ENCODE assay signal across 8 cellular contexts in the genomic region with DNA sequence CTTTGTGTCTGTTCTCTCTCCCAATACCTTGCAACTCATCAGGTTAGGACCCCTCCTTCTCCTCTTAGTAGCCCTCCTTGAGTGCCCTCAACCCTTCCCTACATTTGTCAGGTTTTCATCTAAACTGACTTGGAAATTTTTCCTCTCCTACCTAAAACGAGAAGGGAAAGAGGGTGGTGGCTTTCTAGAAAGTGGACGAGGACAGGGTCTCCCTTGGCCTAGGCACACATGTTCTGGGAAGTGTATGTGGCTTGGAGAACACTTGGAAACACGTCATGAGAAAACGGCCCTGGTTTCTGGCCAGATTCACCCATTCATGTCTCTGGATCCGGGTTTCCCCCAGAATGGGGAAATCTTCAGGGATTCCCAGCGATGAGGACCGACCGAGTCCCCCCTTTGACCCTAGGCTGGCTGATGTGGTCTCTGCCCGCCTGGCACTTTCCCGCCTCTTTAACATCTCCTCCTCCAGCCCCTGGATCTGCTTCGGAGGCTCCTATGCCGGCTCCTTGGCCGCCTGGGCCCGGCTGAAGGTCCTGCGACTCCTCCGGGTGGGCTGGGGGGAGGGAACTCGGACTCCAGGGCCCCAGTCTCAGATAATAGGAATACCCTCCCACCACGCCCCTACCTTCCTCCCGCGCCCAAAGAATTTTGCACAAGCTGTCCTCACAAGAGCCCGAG. TPM values are rescaled to one million over a fixed set of nuclear protein-coding genes. Genes with fewer than 3 reads are reported as not detected.
DNase-seq lines count a peak whose midpoint lies in the region; ATAC-seq, FAIRE-seq and TF ChIP-seq lines count a peak whose summit lies in the region.

No MANE protein-coding gene starts in this region.

- H3K36me3 ChIP-seq in heart right ventricle (no peaks in the 10 kb centered on the region), K562 (ENCODE audit: control insufficient read depth, insufficient read depth, low read length) (no peaks in the 10 kb centered on the region), mesenchymal stem cell (ENCODE audit: control insufficient read depth in 1 of 2, insufficient read depth in 2 of 2, low read depth in 1 of 2, low read length in 2 of 2) (no peaks in the 10 kb centered on the region), upper lobe of right lung (no peaks in the 10 kb centered on the region)

- BruUV-seq in K562 (replicated peaks; lab: Mats Ljungman, UMichigan) = TSS peak; percentile 88

- H3K79me2 ChIP-seq in K562 (ENCODE audit: control insufficient read depth, insufficient read depth, low read length) = no peaks in the 10 kb centered on the region

- no peaks in the 10 kb centered on the region for H4K20me1 ChIP-seq in K562 (replicated peaks; ENCODE audit: control insufficient read depth, insufficient read depth, low read length)

- CTCF ChIA-PET in K562 (lab: Yijun Ruan, JAX; ENCODE audit: low intra/inter-chr PET ratio) = no interaction called here

- TF ChIP-seq CTCF in heart right ventricle (IDR thresholded peaks at IDR 0.05) = no peak
- no peak for TF ChIP-seq CTCF in K562 (IDR thresholded peaks at IDR 0.05 in 2 of 3, conservative IDR thresholded peaks at IDR 0.05 in 1 of 3; ENCODE audit: insufficient read depth in 2 of 3, low read depth in 1 of 3, low read length in 3 of 3)
- TF ChIP-seq CTCF in upper lobe of right lung (IDR thresholded peaks at IDR 0.05) = no peak

- no peak overlapping the region for H3K27ac ChIP-seq in heart right ventricle
- peak overlapping the region; percentile 85 for H3K27ac ChIP-seq in K562 (ENCODE audit: extremely low read depth, low read depth, low read length)
- no peak overlapping the region for H3K27ac ChIP-seq in mesenchymal stem cell (ENCODE audit: low read length, poor library complexity, severe bottlenecking)
- H3K27ac ChIP-seq in upper lobe of right lung = peak overlapping the region; percentile 84

- DNase-seq in heart right ventricle = no peak
- no peak for DNase-seq in Right ventricle myocardium inferior (ENCODE audit: missing footprints)
- peak in 1 of 4 experiments; percentile 36 for DNase-seq in K562 (ENCODE audit: extremely low read depth in 1 of 4, low spot score in 3 of 4)
- no peak for DNase-seq in mesenchymal stem cell
- no peak for DNase-seq in upper lobe of right lung
- no peak for DNase-seq in SW 1271 (lab: John Stamatoyannopoulos, UW)
- DNase-seq in RCC 7860 (ENCODE audit: low spot score) = no peak

- H2AFZ ChIP-seq in K562 (ENCODE audit: low read depth, low read length) (peak overlapping the region; percentile 99), mesenchymal stem cell (ENCODE audit: low read depth, low read length) (no peak overlapping the region)

- no peak for TF ChIP-seq RAD21 in K562 (CRISPR knock-in tag; conservative IDR thresholded peaks at IDR 0.05 in 1 of 2, IDR thresholded peaks at IDR 0.05 in 1 of 2)

- H2AK5ac ChIP-seq in mesenchymal stem cell (ENCODE audit: low read length, severe bottlenecking) = no peak overlapping the region

- peak overlapping the region; percentile 82 to 93 for H3K9ac ChIP-seq in K562 (ENCODE audit: insufficient read depth in 1 of 2, low read depth in 2 of 2, low read length in 2 of 2)
- no peak overlapping the region for H3K9ac ChIP-seq in mesenchymal stem cell (ENCODE audit: low read length)

- TF ChIP-seq POLR2A in K562 (conservative IDR thresholded peaks at IDR 0.05) = no peak

- TF ChIP-seq EP300 in K562 (IDR thresholded peaks at IDR 0.05; ENCODE audit: low read length) = no peak

- POLR2A ChIA-PET in K562 (lab: Yijun Ruan, JAX) = interaction anchor here (0.6 to 2.5 kb wide), 6 partner anchors 13 to 1229 kb away, joined by 3 to 21 read pairs (median 6); a partner anchor contains a TSS

- in situ Hi-C loops in K562 (cut with MboI) = no loop called here

- H3K27me3 ChIP-seq in heart right ventricle (peaks cover 17 to 100% (median 99%) of the 10 kb centered on the region in 7 donors), K562 (ENCODE audit: control insufficient read depth in 2 of 2, insufficient read depth in 2 of 2, low read length in 2 of 2) (no peaks in the 10 kb centered on the region), mesenchymal stem cell (ENCODE audit: control insufficient read depth in 1 of 2, insufficient read depth in 1 of 2, low read length in 2 of 2) (peaks cover 80 to 89% of the 10 kb centered on the region in 2 experiments), upper lobe of right lung (peaks cover 54% of the 10 kb centered on the region)

- peak overlapping the region; percentile 94 for H3K4me2 ChIP-seq in K562 (ENCODE audit: insufficient read depth, low read length)
- H3K4me2 ChIP-seq in mesenchymal stem cell (ENCODE audit: low read length, poor library complexity, severe bottlenecking) = peak overlapping the region; percentile 55

- H3K18ac ChIP-seq in mesenchymal stem cell (ENCODE audit: low read depth in 1 of 2, low read length in 2 of 2) = no peak overlapping the region

- H3K4me1 ChIP-seq in heart right ventricle (peaks cover 0 to 16% (median 12%) of the 10 kb centered on the region in 9 donors), K562 (replicated peaks in 1 of 2; ENCODE audit: control insufficient read depth in 2 of 2, insufficient read depth in 2 of 2, low read length in 2 of 2) (peaks cover 26 to 30% of the 10 kb centered on the region in 2 experiments; a peak in 4 of 5 replicates), mesenchymal stem cell (ENCODE audit: control insufficient read depth, insufficient read depth, low read depth, low read length) (peaks cover 11% of the 10 kb centered on the region), upper lobe of right lung (no peaks in the 10 kb centered on the region)

- no peak overlapping the region for H3K14ac ChIP-seq in mesenchymal stem cell (ENCODE audit: low read length in 2 of 2)

- no peak overlapping the region for H3K23ac ChIP-seq in mesenchymal stem cell (ENCODE audit: low read length in 2 of 2)

- ATAC-seq in heart right ventricle = no peak
- ATAC-seq in Right ventricle myocardium inferior = no peak
- no peak for ATAC-seq in K562
- no peak for ATAC-seq in upper lobe of right lung
- no peak for ATAC-seq in HG03097 (IDR thresholded peaks at IDR 0.05; ENCODE audit: low FRiP score, unreplicated experiment)

- H2BK15ac ChIP-seq in mesenchymal stem cell (ENCODE audit: low read depth, poor library complexity, severe bottlenecking) = no peak overlapping the region

- H3K9me1 ChIP-seq in K562 (ENCODE audit: control insufficient read depth, insufficient read depth, low read length) = no peaks in the 10 kb centered on the region

- peak overlapping the region in 7 of 10 donors; percentile 32 to 48 (median 42) for H3K4me3 ChIP-seq in heart right ventricle
- H3K4me3 ChIP-seq in K562 = peak overlapping the region; percentile 89
- H3K4me3 ChIP-seq in mesenchymal stem cell (ENCODE audit: insufficient read depth in 1 of 2, low read depth in 1 of 2, low read length in 2 of 2) = peak overlapping the region; percentile 66 to 68
- H3K4me3 ChIP-seq in upper lobe of right lung = peak overlapping the region; percentile 60

- no peak overlapping the region for H4K91ac ChIP-seq in mesenchymal stem cell (ENCODE audit: low read length)

- H3K79me1 ChIP-seq in mesenchymal stem cell (replicated peaks; ENCODE audit: low read length, poor library complexity, severe bottlenecking) = no peaks in the 10 kb centered on the region

- intact Hi-C loops in heart right ventricle (cut with DNase I) = no loop called here
- intact Hi-C loops in Right ventricle myocardium inferior (cut with DNase I) = no loop called here
- intact Hi-C loops in K562 (cut with micrococcal nuclease) = loop anchor here (5.0 kb wide), 1 partner anchor 82 kb away; no protein-coding TSS in a partner anchor
- intact Hi-C loops in upper lobe of right lung (cut with DNase I) = no loop called here

- H4K8ac ChIP-seq in mesenchymal stem cell (ENCODE audit: low read length) = no peak overlapping the region

- H3K9me3 ChIP-seq in heart right ventricle (no peaks in the 10 kb centered on the region), K562 (replicated peaks; ENCODE audit: control insufficient read depth, insufficient read depth, low read depth, low read length) (no peaks in the 10 kb centered on the region), mesenchymal stem cell (ENCODE audit: control insufficient read depth, low read length) (no peaks in the 10 kb centered on the region), upper lobe of right lung (no peaks in the 10 kb centered on the region)

- H2BK120ac ChIP-seq in mesenchymal stem cell (ENCODE audit: low read depth, low read length) = no peak overlapping the region

- WGBS in heart right ventricle, 2 donors = 7 to 9% methylated on average over 21 of the region's 21 CpGs
- 32% methylated on average over 12 of the region's 21 CpGs for WGBS in K562 (ENCODE audit: insufficient coverage, low coverage, missing lambda C conversion rate)
- WGBS in mesenchymal stem cell = 7% methylated on average over 20 of the region's 21 CpGs

- no peak overlapping the region for H2BK12ac ChIP-seq in mesenchymal stem cell (ENCODE audit: low read length in 2 of 2)

- no peak overlapping the region for H2BK5ac ChIP-seq in mesenchymal stem cell (ENCODE audit: low read depth, low read length, poor library complexity, severe bottlenecking)

- no peak overlapping the region for H3K4ac ChIP-seq in mesenchymal stem cell (ENCODE audit: low read depth in 1 of 2, low read length in 2 of 2)

- FAIRE-seq in K562 (lab: Jason Lieb, UNC) = peak; percentile 26
- no peak for FAIRE-seq in RCC 7860 (lab: Jason Lieb, UNC)

RNA-seq across cellular contexts. Expression of a gene that starts 2.9 kb away (rescaled TPM):
- total RNA-seq in heart right ventricle = under 1 TPM in 2 of 10 donors, not detected in 8; 0.23 to 0.57 TPM
- polyA plus RNA-seq in heart right ventricle = not detected
- 0.16 TPM for total RNA-seq in Right ventricle myocardium inferior
- total RNA-seq in K562 (2011; cell fraction: chromatin; rRNA removed; ENCODE audit: low replicate concordance) = 14.9 and 15.6 TPM in 2 replicates
- 14.3 and 15.8 TPM in 2 replicates for total RNA-seq in K562 (2011; cell fraction: nucleolus; rRNA removed)
- total RNA-seq in K562 (2011; cell fraction: nucleoplasm; rRNA removed) = 19.4 and 34.7 TPM in 2 replicates
- total RNA-seq in K562 (2014; rRNA removed) = 4.9 and 7.5 TPM in 2 replicates
- 2.8 and 4.5 TPM in 2 replicates for total RNA-seq in K562 (2014; rRNA removed; fragmentation: Illumina TruSeq; extraction: Trizol)
- total RNA-seq in K562 (2015; rRNA removed; fragmentation: Illumina TruSeq; extraction: Trizol) = 4.6 and 5.7 TPM in 2 replicates
- 12.1 and 12.7 TPM in 2 replicates for total RNA-seq in K562 (2021)
- polyA plus RNA-seq in K562 (2011; rRNA removed) = 19.3 and 29.6 TPM in 2 replicates
- polyA plus RNA-seq in K562 (2011; cell fraction: cytosol; rRNA removed) = 32.3 and 43.3 TPM in 2 replicates
- 50.1 and 60.0 TPM in 2 replicates for polyA plus RNA-seq in K562 (2011; cell fraction: nucleus; rRNA removed)
- 15.6 and 44.4 TPM in 2 replicates for polyA plus RNA-seq in K562 (2012)
- polyA plus RNA-seq in K562 (2014; fragmentation: Illumina TruSeq; extraction: Trizol) = 13.1 and 17.4 TPM in 2 replicates
- polyA plus RNA-seq in K562 (2014; fragmentation: Nextera tagmentation; extraction: Ambion mirVana) = 10 to 100 TPM; 12.0 to 13.5 TPM
- 21.3 and 21.8 TPM in 2 replicates for polyA plus RNA-seq in K562 (2014; rRNA removed)
- polyA minus RNA-seq in K562 (2011; rRNA and poly(A)+ RNA removed) = 9.2 and 12.7 TPM in 2 replicates
- 5.9 and 6.6 TPM in 2 replicates for polyA minus RNA-seq in K562 (2011; cell fraction: cytosol; rRNA and poly(A)+ RNA removed)
- 9.0 and 19.1 TPM in 2 replicates for polyA minus RNA-seq in K562 (2011; cell fraction: nucleus; rRNA and poly(A)+ RNA removed)
- 0.17 TPM for polyA plus RNA-seq in mesenchymal stem cell (2013, experiment 1 of 2)
- polyA plus RNA-seq in mesenchymal stem cell (2013, experiment 2 of 2) = 0.21 TPM
- total RNA-seq in upper lobe of right lung = 15.1 TPM

Comparison
In these comparisons a context has a peak if more than half of its experiments do, and no peak if none do; other contexts are left out.
1. H3K27ac ChIP-seq: peak in K562 (single experiment) and upper lobe of right lung (single experiment); none in heart right ventricle (0 of 10) and mesenchymal stem cell (single experiment).
2. Peak in every context shown above with its lines, with median percentiles within 50 percentile points of each other: H3K4me3 ChIP-seq.